ENCODE assay signal across 16 cellular contexts in the genomic region with DNA sequence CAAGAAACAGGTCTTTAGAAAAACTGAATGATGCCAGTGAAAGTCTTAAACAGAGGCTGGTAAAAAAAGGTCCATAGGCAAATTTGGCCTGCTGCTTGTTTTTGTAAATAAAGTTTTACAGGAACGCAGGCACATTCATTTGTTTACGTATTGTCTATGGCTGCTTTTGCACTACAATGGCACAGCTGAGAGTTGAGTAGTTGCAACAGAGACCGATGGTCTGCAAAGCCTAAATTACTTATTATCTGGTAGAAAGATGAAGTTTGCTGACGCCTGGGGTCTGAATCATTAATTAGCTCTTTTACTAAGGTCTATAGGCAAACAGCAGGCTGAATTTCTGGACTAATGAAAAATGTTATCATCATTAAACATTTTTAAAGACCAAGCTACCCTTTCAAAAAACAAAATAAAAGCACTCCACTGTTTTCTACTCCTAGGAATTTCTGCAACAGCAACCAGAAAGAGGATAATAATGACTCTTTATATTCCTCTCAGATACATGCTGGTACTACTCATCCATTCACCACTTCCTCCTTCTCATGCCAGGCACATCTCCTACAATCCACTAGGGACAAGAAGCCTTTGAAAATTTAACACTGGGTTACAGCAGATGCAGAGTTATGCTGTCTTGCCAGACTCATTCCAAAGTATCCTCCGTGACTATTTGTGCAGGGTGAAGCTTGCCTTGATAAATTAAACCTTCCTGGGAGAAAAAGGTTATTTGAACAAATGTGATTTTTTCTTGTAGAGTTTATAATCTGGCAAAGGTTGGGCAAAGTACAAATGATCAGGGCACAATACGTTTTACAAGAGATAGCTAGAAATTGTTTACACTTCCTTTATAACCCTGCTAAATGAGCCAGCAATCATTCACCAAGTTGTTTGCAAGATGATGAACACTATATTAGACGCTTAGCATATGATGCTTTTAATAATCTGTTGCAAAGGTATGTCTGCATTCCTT. TPM values are rescaled to one million over a fixed set of nuclear protein-coding genes. Genes with fewer than 3 reads are reported as not detected.
DNase-seq lines count a peak whose midpoint lies in the region; ATAC-seq and TF ChIP-seq lines count a peak whose summit lies in the region.
"Had no signal": no experiment of that assay in that cellular context is flagged by ENCODE, and none has a peak within 500 bp of the region (broad histone marks: within the 10 kb centered on the region; RNA-seq: fewer than 3 reads in every experiment).

No MANE protein-coding gene starts in this region.

- no peak overlapping the region for H3K9ac ChIP-seq in neuronal stem cell (ENCODE audit: low read depth, low read length, poor library complexity)
- H3K9ac ChIP-seq: parathyroid adenoma had no signal

- no peak overlapping the region for H4K8ac ChIP-seq in neuronal stem cell (ENCODE audit: low read depth, low read length)

- peak overlapping the region; percentile 27 for H3K4me3 Mint-ChIP-seq in Caco-2 (ENCODE audit: unreplicated experiment)
- H3K4me3 Mint-ChIP-seq in activated T-helper 2 cell treated with anti-CD3 and anti-CD28 coated beads, Interferon-gamma antibody, Interleukin-2, Interleukin-4, amounts not matched to agents 10 μg/mL and 5 μg/mL and 100 μg/mL, durations not matched to agents 14 hours and 24 hours and 36 hours (ENCODE audit: low read depth), result no peak overlapping the region
- H3K4me3 Mint-ChIP-seq: activated naive CD8-positive, alpha-beta T cell; CD14-positive monocyte had no signal

- H3K79me1 ChIP-seq in neuronal stem cell (ENCODE audit: low read depth, low read length), result no peaks in the 10 kb centered on the region

- H3K27ac ChIP-seq in dorsolateral prefrontal cortex (peak overlapping the region; percentile 60 to 99 (median 96)), neuronal stem cell (replicated peaks; ENCODE audit: low read length) (no peak overlapping the region), esophagus squamous epithelium (no peak overlapping the region)
- H3K27ac ChIP-seq: gastrocnemius medialis, lower lobe of right lung, parathyroid adenoma had no signal

- intact Hi-C loops in Caco-2 (cut with micrococcal nuclease; ENCODE audit: unreplicated experiment), result no loop called here
- intact Hi-C loops in dorsolateral prefrontal cortex (cut with DNase I), result loop anchor here in 1 of 2 donors (10.0 kb wide), 2 partner anchors 48 to 168 kb away; no protein-coding TSS in a partner anchor
- intact Hi-C loops in activated T-helper 2 cell treated with anti-CD3 and anti-CD28 coated beads, Interferon-gamma antibody, Interleukin-2, Interleukin-4, amounts not matched to agents 10 μg/mL and 5 μg/mL and 100 μg/mL, durations not matched to agents 14 hours and 24 hours and 36 hours (cut with micrococcal nuclease), result no loop called here
- intact Hi-C loops in esophagus squamous epithelium (cut with DNase I), result no loop called here

- no peak overlapping the region for H4K91ac ChIP-seq in neuronal stem cell (ENCODE audit: low read depth, low read length, poor library complexity)

- TF ChIP-seq POLR2A in NB4 (IDR thresholded peaks at IDR 0.05; ENCODE audit: extremely low read depth, insufficient read length) (no peak), esophagus squamous epithelium (IDR thresholded peaks at IDR 0.05) (no peak)

- no peak overlapping the region for H3K4ac ChIP-seq in neuronal stem cell (ENCODE audit: low read length)

- H3K9me3 ChIP-seq in Caco-2, result no peaks in the 10 kb centered on the region
- no peaks in the 10 kb centered on the region for H3K9me3 ChIP-seq in neuronal stem cell (replicated peaks in 1 of 2; ENCODE audit: control insufficient read depth in 2 of 2, insufficient read depth in 1 of 2, low read depth in 1 of 2, low read length in 2 of 2)
- H3K9me3 ChIP-seq in esophagus squamous epithelium, result no peaks in the 10 kb centered on the region
- H3K9me3 ChIP-seq: gastrocnemius medialis, lower lobe of right lung had no signal

- no peak overlapping the region for H2AK5ac ChIP-seq in neuronal stem cell (ENCODE audit: low read depth, low read length)

- H2BK12ac ChIP-seq in neuronal stem cell (ENCODE audit: low read length), result no peak overlapping the region

- no peak overlapping the region for H3K23ac ChIP-seq in neuronal stem cell (ENCODE audit: low read depth, low read length, poor library complexity)

- H3K27me3 ChIP-seq in Caco-2 (replicated peaks; ENCODE audit: control insufficient read depth, insufficient read depth, low read length) (no peaks in the 10 kb centered on the region), dorsolateral prefrontal cortex (no peaks in the 10 kb centered on the region), neuronal stem cell (ENCODE audit: control insufficient read depth in 3 of 3, insufficient read depth in 3 of 3, low read depth in 1 of 3, low read length in 3 of 3) (peaks cover 0 to 10% (median 0%) of the 10 kb centered on the region in 3 experiments), esophagus squamous epithelium (peaks cover 0 to 9% (median 0%) of the 10 kb centered on the region in 4 donors)
- H3K27me3 ChIP-seq: gastrocnemius medialis had no signal

- peaks cover 41% of the 10 kb centered on the region for H3K4me1 Mint-ChIP-seq in Caco-2 (ENCODE audit: low read depth, unreplicated experiment)
- H3K4me1 Mint-ChIP-seq in activated T-helper 2 cell treated with anti-CD3 and anti-CD28 coated beads, Interferon-gamma antibody, Interleukin-2, Interleukin-4, amounts not matched to agents 10 μg/mL and 5 μg/mL and 100 μg/mL, durations not matched to agents 14 hours and 24 hours and 36 hours (ENCODE audit: low read depth), result peaks cover 1% of the 10 kb centered on the region

- no peaks in the 10 kb centered on the region for H3K36me3 ChIP-seq in Caco-2 (ENCODE audit: control insufficient read depth, insufficient read depth, low read length)
- H3K36me3 ChIP-seq in neuronal stem cell (replicated peaks in 1 of 2; ENCODE audit: control insufficient read depth in 2 of 2, insufficient read depth in 2 of 2, low read length in 2 of 2), result no peaks in the 10 kb centered on the region
- H3K36me3 ChIP-seq in esophagus squamous epithelium, result peaks cover 0 to 15% (median 0%) of the 10 kb centered on the region in 3 donors
- H3K36me3 ChIP-seq: lower lobe of right lung had no signal

- no peak overlapping the region for H3K27ac Mint-ChIP-seq in Caco-2 (ENCODE audit: unreplicated experiment)
- H3K27ac Mint-ChIP-seq in activated T-helper 2 cell treated with anti-CD3 and anti-CD28 coated beads, Interferon-gamma antibody, Interleukin-2, Interleukin-4, amounts not matched to agents 10 μg/mL and 5 μg/mL and 100 μg/mL, durations not matched to agents 14 hours and 24 hours and 36 hours, result no peak overlapping the region
- H3K27ac Mint-ChIP-seq: activated naive CD8-positive, alpha-beta T cell; CD14-positive monocyte had no signal

- no peaks in the 10 kb centered on the region for H3K36me3 Mint-ChIP-seq in Caco-2 (ENCODE audit: insufficient read depth, unreplicated experiment)
- no peaks in the 10 kb centered on the region for H3K36me3 Mint-ChIP-seq in activated T-helper 2 cell treated with anti-CD3 and anti-CD28 coated beads, Interferon-gamma antibody, Interleukin-2, Interleukin-4, amounts not matched to agents 10 μg/mL and 5 μg/mL and 100 μg/mL, durations not matched to agents 14 hours and 24 hours and 36 hours (ENCODE audit: low read depth)
- H3K36me3 Mint-ChIP-seq: activated naive CD8-positive, alpha-beta T cell had no signal

- no peak overlapping the region for H3K14ac ChIP-seq in neuronal stem cell (ENCODE audit: low read length)

- H3K27me3 Mint-ChIP-seq in Caco-2 (ENCODE audit: insufficient read depth, unreplicated experiment), result no peaks in the 10 kb centered on the region
- peaks cover 42% of the 10 kb centered on the region for H3K27me3 Mint-ChIP-seq in activated T-helper 2 cell treated with anti-CD3 and anti-CD28 coated beads, Interferon-gamma antibody, Interleukin-2, Interleukin-4, amounts not matched to agents 10 μg/mL and 5 μg/mL and 100 μg/mL, durations not matched to agents 14 hours and 24 hours and 36 hours (ENCODE audit: low read depth)

- no peak overlapping the region for H2BK15ac ChIP-seq in neuronal stem cell (ENCODE audit: low read length)

- H3K4me3 ChIP-seq in Caco-2 (ENCODE audit: low read depth, low read length), result no peak overlapping the region
- H3K4me3 ChIP-seq in NB4 (ENCODE audit: low read depth, low read length), result no peak overlapping the region
- peak overlapping the region in 55 of 59 donors; percentile 0 to 93 (median 31) for H3K4me3 ChIP-seq in dorsolateral prefrontal cortex
- H3K4me3 ChIP-seq in neuronal stem cell (ENCODE audit: low read length in 2 of 2), result no peak overlapping the region
- no peak overlapping the region for H3K4me3 ChIP-seq in esophagus squamous epithelium
- H3K4me3 ChIP-seq: gastrocnemius medialis, lower lobe of right lung had no signal

- no peak overlapping the region for H2BK5ac ChIP-seq in neuronal stem cell (ENCODE audit: low read length)

- H3K9me3 Mint-ChIP-seq in Caco-2 (ENCODE audit: unreplicated experiment), result no peaks in the 10 kb centered on the region
- no peaks in the 10 kb centered on the region for H3K9me3 Mint-ChIP-seq in activated T-helper 2 cell treated with anti-CD3 and anti-CD28 coated beads, Interferon-gamma antibody, Interleukin-2, Interleukin-4, amounts not matched to agents 10 μg/mL and 5 μg/mL and 100 μg/mL, durations not matched to agents 14 hours and 24 hours and 36 hours

- no peak overlapping the region for H2BK120ac ChIP-seq in neuronal stem cell (ENCODE audit: low read depth, low read length)

- WGBS in neuronal stem cell (ENCODE audit: extremely low coverage in 2 of 2, insufficient read length in 2 of 2, insufficient replicate concordance in 1 of 2), 2 donors, result no CpG with 5 or more reads among the region's 7 CpGs
- WGBS in esophagus squamous epithelium, 2 donors, result 68 to 72% methylated on average over 7 of the region's 7 CpGs

- H3K4me1 ChIP-seq in Caco-2 (peaks cover 48% of the 10 kb centered on the region), neuronal stem cell (ENCODE audit: control insufficient read depth in 2 of 2, insufficient read depth in 1 of 2, low read depth in 1 of 2, low read length in 2 of 2) (peaks cover 0 to 7% of the 10 kb centered on the region in 2 donors), esophagus squamous epithelium (peaks cover 0 to 14% (median 4%) of the 10 kb centered on the region in 3 donors)
- H3K4me1 ChIP-seq: parathyroid adenoma had no signal

- H3K4me2 ChIP-seq in neuronal stem cell (ENCODE audit: insufficient read depth, low read length, poor library complexity, severe bottlenecking), result no peak overlapping the region

- DNase-seq in Caco-2 (no peak), NB4 (ENCODE audit: low read depth) (peak; percentile 13), dorsolateral prefrontal cortex (peak in 3 of 10 donors; percentile 54 to 83 (median 64)), neuronal stem cell (ENCODE audit: low spot score) (no peak), esophagus squamous epithelium (lab: John Stamatoyannopoulos, UW) (no peak), NCI-H187 treated with DMSO at 0.1 percent for 48 hours (lab: John Stamatoyannopoulos, UW) (no peak)
- no peak for DNase-seq in activated T-helper 2 cell treated with anti-CD3 and anti-CD28 coated beads, Interferon-gamma antibody, Interleukin-2, Interleukin-4, amounts not matched to agents 10 μg/mL and 5 μg/mL and 100 μg/mL, durations not matched to agents 14 hours and 24 hours and 36 hours (ENCODE audit: low spot score)
- DNase-seq: gastrocnemius medialis; lower lobe of right lung; NCI-H2029 treated with DMSO at 0.1 percent for 48 hours; stimulated activated CD4-positive, alpha-beta T cell treated with anti-CD3 and anti-CD28 coated beads, Interleukin-4, amount 100 ng/mL, for 24 hours; stimulated activated naive CD8-positive, alpha-beta T cell treated with anti-CD3 and anti-CD28 coated beads, Interleukin-15, Interleukin-2, amounts not matched to agents 100 U/mL and 50 U/mL, for 24 hours had no signal

- H2AFZ ChIP-seq in neuronal stem cell (ENCODE audit: low read length), result peak overlapping the region; percentile 38
- H2AFZ ChIP-seq: parathyroid adenoma had no signal

- POLR2A ChIA-PET in Caco-2 (lab: Charles Lee), result no interaction called here

- no peak for ATAC-seq in GM21390 (IDR thresholded peaks at IDR 0.05; ENCODE audit: unreplicated experiment)
- ATAC-seq: gastrocnemius medialis; lower lobe of right lung; stimulated activated naive CD8-positive, alpha-beta T cell treated with anti-CD3 and anti-CD28 coated beads, Interleukin-15, Interleukin-2, amounts not matched to agents 100 U/mL and 50 U/mL, for 24 hours had no signal

- BruUV-seq in Caco-2 (replicated peaks; lab: Mats Ljungman, UMichigan), result no TSS peak

- TF ChIP-seq CTCF in Caco-2 (IDR thresholded peaks at IDR 0.05; ENCODE audit: insufficient read depth in 1 of 2, low read depth in 1 of 2, low read length in 1 of 2, severe bottlenecking in 1 of 2, unreplicated experiment in 1 of 2), result peak in 1 of 2 experiments; percentile 18
- TF ChIP-seq CTCF in NB4 (IDR thresholded peaks at IDR 0.05; ENCODE audit: low read depth, low read length), result no peak
- peak in 29 of 56 donors; percentile 10 to 57 (median 34) for TF ChIP-seq CTCF in dorsolateral prefrontal cortex (IDR thresholded peaks at IDR 0.05 in 54 of 56, conservative IDR thresholded peaks at IDR 0.05 in 2 of 56; ENCODE audit: low read depth in 1 of 56, partially characterized antibody in 56 of 56)
- no peak for TF ChIP-seq CTCF in esophagus squamous epithelium (IDR thresholded peaks at IDR 0.05)

- CTCF ChIA-PET in Caco-2 (lab: Charles Lee), result interaction anchor here (0.5 to 1.1 kb wide), 2 partner anchors 9 to 62 kb away, joined by 3 to 4 read pairs; no protein-coding TSS in a partner anchor

- no peak overlapping the region for H3K18ac ChIP-seq in neuronal stem cell (ENCODE audit: low read length)

RNA-seq across cellular contexts. Expression of gene GATM, which starts 6.0 kb away (rescaled TPM):
- total RNA-seq in Caco-2 (2022) (3.3 and 4.4 TPM in 2 replicates), dorsolateral prefrontal cortex (100 to 1,000 TPM; 103 to 309 (median 166) TPM), esophagus squamous epithelium (10 to 100 TPM; 11.1 to 20.7 (median 16.7) TPM)
- polyA plus RNA-seq in neuronal stem cell (2013, experiment 1 of 2), result 13.9 TPM
- polyA plus RNA-seq in neuronal stem cell (2013, experiment 2 of 2), result 15.2 TPM
- 2.3 and 3.2 TPM in 2 replicates for total RNA-seq in activated T-helper 2 cell treated with anti-CD3 and anti-CD28 coated beads, Interferon-gamma antibody, Interleukin-2, Interleukin-4, amounts not matched to agents 10 μg/mL and 5 μg/mL and 100 μg/mL, durations not matched to agents 14 hours and 24 hours and 36 hours

Comparison
In these comparisons a context has a peak if more than half of its experiments do, and no peak if none do; other contexts are left out.
1. H3K4me3 ChIP-seq: peak in dorsolateral prefrontal cortex (55 of 59); none in Caco-2 (single experiment), NB4 (single experiment), neuronal stem cell (0 of 2) and esophagus squamous epithelium (0 of 4).
2. CTCF ChIP-seq: peak in dorsolateral prefrontal cortex (29 of 56); none in NB4 (single experiment) and esophagus squamous epithelium (0 of 6).
3. H3K27ac ChIP-seq: peak in dorsolateral prefrontal cortex (59 of 59); none in neuronal stem cell (single experiment) and esophagus squamous epithelium (0 of 4).
4. RNA of gene GATM, which starts 6.0 kb away (total RNA-seq): 103 to 309 TPM in dorsolateral prefrontal cortex; 11.1 to 20.7 TPM in esophagus squamous epithelium, 3.3 to 4.4 TPM in Caco-2 and 2.3 to 3.2 TPM in activated T-helper 2 cell treated with anti-CD3 and anti-CD28 coated beads, Interferon-gamma antibody, Interleukin-2, Interleukin-4, amounts not matched to agents 10 μg/mL and 5 μg/mL and 100 μg/mL, durations not matched to agents 14 hours and 24 hours and 36 hours; every median in the first group is over 4 times any median in the second.